Comparison of ENCODE assay signal across 26 cellular contexts in genomic region chr6:139850512-139850911, GRCh38.
"Had no signal": no experiment of that assay in that cellular context is flagged by ENCODE, and none has a peak within 500 bp of the region (broad histone marks: within the 10 kb centered on the region; RNA-seq: fewer than 3 reads in every experiment).

No MANE protein-coding gene starts in this region.

- H3K9me3 ChIP-seq: colonic mucosa, esophagus squamous epithelium had no signal

- DNase-seq: colonic mucosa; cortex of kidney; dermis blood vessel endothelial cell; dorsolateral prefrontal cortex; effector CD4-positive, alpha-beta T cell; effector CD8-positive, alpha-beta T cell; effector memory CD4-positive, alpha-beta T cell; effector memory CD8-positive, alpha-beta T cell; endodermal cell; erythroblast; esophagus squamous epithelium; foreskin fibroblast; foreskin keratinocyte; foreskin melanocyte; gastrocnemius medialis; head of caudate nucleus; heart left ventricle; heart right ventricle had no signal

- H2AFZ ChIP-seq: hepatocyte had no signal

- H3K27ac ChIP-seq: colonic mucosa, coronary artery, dorsolateral prefrontal cortex, epithelial cell of prostate, esophagus muscularis mucosa, esophagus squamous epithelium, foreskin keratinocyte, gastrocnemius medialis, gastroesophageal sphincter, heart left ventricle, heart right ventricle had no signal

- H3K36me3 ChIP-seq: colonic mucosa, esophagus muscularis mucosa, esophagus squamous epithelium, gastrocnemius medialis, gastroesophageal sphincter, heart left ventricle, heart right ventricle had no signal

- H3K9me3 Mint-ChIP-seq: effector memory CD8-positive, alpha-beta T cell; endodermal cell had no signal

- H3K4me3 ChIP-seq: colonic mucosa, coronary artery, dorsolateral prefrontal cortex, esophagus muscularis mucosa, esophagus squamous epithelium, gastrocnemius medialis, gastroesophageal sphincter, heart left ventricle, heart right ventricle, hepatocyte had no signal

- H3K4me3 Mint-ChIP-seq: dendritic cell treated with granulocyte-macrophage colony-stimulating factor and Interleukin-4, amounts not matched to agents 40 ng/mL and 50 ng/mL, for 4 days; effector memory CD8-positive, alpha-beta T cell; endodermal cell had no signal

- H3K27me3 ChIP-seq: colonic mucosa, dorsolateral prefrontal cortex, esophagus muscularis mucosa, esophagus squamous epithelium, foreskin keratinocyte, gastrocnemius medialis, gastroesophageal sphincter, heart left ventricle, heart right ventricle, hepatocyte had no signal

- FAIRE-seq: endothelial cell of umbilical vein had no signal

- H3K27me3 Mint-ChIP-seq: dendritic cell treated with granulocyte-macrophage colony-stimulating factor and Interleukin-4, amounts not matched to agents 40 ng/mL and 50 ng/mL, for 4 days had no signal

- H3K4me2 ChIP-seq: hepatocyte had no signal

- H3K27ac Mint-ChIP-seq: dendritic cell treated with granulocyte-macrophage colony-stimulating factor and Interleukin-4, amounts not matched to agents 40 ng/mL and 50 ng/mL, for 4 days; effector memory CD8-positive, alpha-beta T cell; endodermal cell had no signal

- ATAC-seq: effector memory CD8-positive, alpha-beta T cell; esophagus mucosa; foreskin keratinocyte; gastrocnemius medialis; gastroesophageal sphincter; heart left ventricle; heart right ventricle had no signal

- H3K79me2 ChIP-seq: hepatocyte had no signal
